ENCODE assay signal across 29 cellular contexts in the genomic region with DNA sequence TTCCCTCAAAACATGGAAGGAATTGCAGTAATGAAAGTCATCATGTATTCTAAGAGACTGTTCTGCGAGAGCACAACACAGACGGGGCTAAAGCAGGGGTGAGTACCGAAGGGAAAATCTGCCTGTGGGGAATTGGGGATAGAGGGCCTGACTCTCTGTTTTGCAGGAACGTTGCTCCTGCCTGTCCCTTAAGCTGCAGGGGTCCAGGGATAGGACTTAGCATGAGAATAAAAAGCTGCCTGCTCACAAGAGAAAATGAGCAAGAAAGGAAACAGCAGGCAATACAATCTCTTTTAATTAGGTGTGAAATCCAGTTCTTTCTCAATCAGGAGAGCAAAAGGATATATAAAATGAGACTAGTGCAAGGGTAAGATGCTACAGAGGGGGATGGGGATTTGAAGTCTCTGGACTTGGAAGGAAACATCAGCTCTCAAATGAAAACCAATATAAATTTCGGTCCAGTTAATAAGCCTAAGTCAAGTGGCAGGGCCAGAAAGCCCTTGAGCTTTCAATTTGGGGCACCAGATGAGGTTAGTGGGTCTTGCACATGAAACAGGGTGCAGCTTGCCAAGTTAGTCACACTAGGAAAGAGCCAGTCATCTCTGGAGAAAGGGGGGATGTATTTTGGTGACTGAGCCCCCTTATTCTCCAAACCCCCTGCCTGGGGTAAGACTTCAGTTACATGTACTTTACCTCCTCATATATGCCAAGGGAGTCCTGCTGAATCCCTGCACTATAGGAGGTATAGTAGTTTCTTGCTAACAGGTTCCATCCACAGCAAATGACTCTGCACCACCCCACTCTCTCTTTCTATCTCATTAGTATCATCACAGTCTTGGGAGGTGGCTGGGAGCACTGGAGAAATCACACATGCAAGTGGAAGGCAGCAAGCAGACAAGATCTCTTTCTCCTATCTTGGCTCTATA.
DNase-seq lines count a peak whose midpoint lies in the region; ATAC-seq, FAIRE-seq and TF ChIP-seq lines count a peak whose summit lies in the region.
"Had no signal": no experiment of that assay in that cellular context is flagged by ENCODE, and none has a peak within 500 bp of the region (broad histone marks: within the 10 kb centered on the region; RNA-seq: fewer than 3 reads in every experiment).

No MANE protein-coding gene starts in this region.

- H2BK5ac ChIP-seq in neuronal stem cell (ENCODE audit: low read length): no peak overlapping the region

- no peak overlapping the region for H3K9ac ChIP-seq in HUES48 (ENCODE audit: low read depth, low read length)
- H3K9ac ChIP-seq in neuronal stem cell (ENCODE audit: low read depth, low read length, poor library complexity): no peak overlapping the region

- H3K4me3 Mint-ChIP-seq in glutamatergic neuron (ENCODE audit: unreplicated experiment): no peak overlapping the region
- H3K4me3 Mint-ChIP-seq: CD14-positive monocyte; central memory CD8-positive, alpha-beta T cell; dendritic cell treated with granulocyte-macrophage colony-stimulating factor and Interleukin-4, amounts not matched to agents 40 ng/mL and 50 ng/mL, for 4 days; IgD-negative memory B cell; nephron had no signal

- no peak overlapping the region for H3K4me2 ChIP-seq in neuronal stem cell (ENCODE audit: insufficient read depth, low read length, poor library complexity, severe bottlenecking)

- peak overlapping the region; percentile 1; the same call in 1 of the 2 replicates for H3K4me3 ChIP-seq in HUES48 (ENCODE audit: low read depth, low read length)
- no peak overlapping the region for H3K4me3 ChIP-seq in neuronal stem cell (ENCODE audit: low read length in 2 of 2)
- H3K4me3 ChIP-seq in right cardiac atrium (ENCODE audit: low read length): no peak overlapping the region
- H3K4me3 ChIP-seq: gastrocnemius medialis, lower lobe of right lung, mucosa of descending colon, pancreas, right atrium auricular region, SJSA1, spleen had no signal

- H3K36me3 ChIP-seq in HUES48 (ENCODE audit: control insufficient read depth, insufficient read depth, low read length) (no peaks in the 10 kb centered on the region), neuronal stem cell (replicated peaks in 1 of 2; ENCODE audit: control insufficient read depth in 2 of 2, insufficient read depth in 2 of 2, low read length in 2 of 2) (peaks cover 0 to 5% of the 10 kb centered on the region in 2 donors)

- no peak overlapping the region for H4K8ac ChIP-seq in neuronal stem cell (ENCODE audit: low read depth, low read length)

- peak overlapping the region; percentile 11 for H2BK120ac ChIP-seq in neuronal stem cell (ENCODE audit: low read depth, low read length)

- H3K4me1 ChIP-seq in HUES48 (ENCODE audit: control insufficient read depth, insufficient read depth, low read length): peaks cover 45% of the 10 kb centered on the region
- H3K4me1 ChIP-seq in neuronal stem cell (ENCODE audit: control insufficient read depth in 2 of 2, insufficient read depth in 1 of 2, low read depth in 1 of 2, low read length in 2 of 2): peaks cover 9 to 17% of the 10 kb centered on the region in 2 donors
- peaks cover 3% of the 10 kb centered on the region for H3K4me1 ChIP-seq in right cardiac atrium (ENCODE audit: control insufficient read depth, insufficient read depth, low read length)
- H3K4me1 ChIP-seq: lower lobe of right lung, SJSA1, spleen had no signal

- ATAC-seq in GM19395 (IDR thresholded peaks at IDR 0.05; ENCODE audit: unreplicated experiment): peak; percentile 74
- no peak for ATAC-seq in right cardiac atrium
- ATAC-seq: gastrocnemius medialis, lower lobe of right lung, mucosa of descending colon, pancreas had no signal

- H4K91ac ChIP-seq in neuronal stem cell (ENCODE audit: low read depth, low read length, poor library complexity): no peak overlapping the region

- peak overlapping the region; percentile 15 for H2AFZ ChIP-seq in neuronal stem cell (ENCODE audit: low read length)

- H3K27me3 ChIP-seq in HUES48 (ENCODE audit: control insufficient read depth, insufficient read depth, low read length): no peaks in the 10 kb centered on the region
- H3K27me3 ChIP-seq in neuronal stem cell (ENCODE audit: control insufficient read depth in 3 of 3, insufficient read depth in 3 of 3, low read depth in 1 of 3, low read length in 3 of 3): no peaks in the 10 kb centered on the region
- H3K27me3 ChIP-seq in right cardiac atrium (ENCODE audit: control insufficient read depth, insufficient read depth): no peaks in the 10 kb centered on the region
- H3K27me3 ChIP-seq: gastrocnemius medialis, pancreas, right atrium auricular region, SJSA1, spleen had no signal

- H3K23ac ChIP-seq in neuronal stem cell (ENCODE audit: low read depth, low read length, poor library complexity): no peak overlapping the region

- H3K27me3 Mint-ChIP-seq in glutamatergic neuron (ENCODE audit: unreplicated experiment): no peaks in the 10 kb centered on the region
- H3K27me3 Mint-ChIP-seq: central memory CD8-positive, alpha-beta T cell; dendritic cell treated with granulocyte-macrophage colony-stimulating factor and Interleukin-4, amounts not matched to agents 40 ng/mL and 50 ng/mL, for 4 days; IgD-negative memory B cell had no signal

- H2AK5ac ChIP-seq in neuronal stem cell (ENCODE audit: low read depth, low read length): no peak overlapping the region

- no peak overlapping the region for H2BK12ac ChIP-seq in neuronal stem cell (ENCODE audit: low read length)

- peak; percentile 12 for DNase-seq in glutamatergic neuron
- peak; percentile 36 for DNase-seq in neuronal stem cell (ENCODE audit: low spot score)
- no peak for DNase-seq in H54 (ENCODE audit: insufficient read length, low spot score)
- DNase-seq in right cardiac atrium: no peak
- DNase-seq in NCI-H187 treated with DMSO at 0.1 percent for 48 hours (lab: John Stamatoyannopoulos, UW): no peak
- DNase-seq: activated CD4-positive, alpha-beta T cell treated with anti-CD3 and anti-CD28 coated beads, Interleukin-2, amount 50 U/mL, for 48 hours; activated CD4-positive, CD25-positive, alpha-beta regulatory T cell; activated effector memory CD4-positive, alpha-beta T cell treated with anti-CD3 and anti-CD28 coated beads, Interleukin-2, amount 50 U/mL, for 16 hours; gastrocnemius medialis; hypothalamus; lower lobe of right lung; mucosa of descending colon; NCI-H1048; NCI-H187; NCI-H526 treated with DMSO at 0.1 percent for 48 hours; pancreas; RPMI8226; spleen; substantia nigra had no signal

- WGBS in neuronal stem cell (ENCODE audit: extremely low coverage in 2 of 2, insufficient read length in 2 of 2, insufficient replicate concordance in 1 of 2), 2 donors: no CpG with 5 or more reads among the region's 5 CpGs
- WGBS in right cardiac atrium: 60% methylated on average over 5 of the region's 5 CpGs

- no peak overlapping the region for H3K18ac ChIP-seq in neuronal stem cell (ENCODE audit: low read length)

- no peak overlapping the region for H2BK15ac ChIP-seq in neuronal stem cell (ENCODE audit: low read length)

- no peak overlapping the region for H3K14ac ChIP-seq in neuronal stem cell (ENCODE audit: low read length)

- H3K9me3 Mint-ChIP-seq in glutamatergic neuron (ENCODE audit: unreplicated experiment): peaks cover 1% of the 10 kb centered on the region
- H3K9me3 Mint-ChIP-seq: central memory CD8-positive, alpha-beta T cell; IgD-negative memory B cell; nephron had no signal

- TF ChIP-seq CTCF in glutamatergic neuron (IDR thresholded peaks at IDR 0.05; ENCODE audit: partially characterized antibody, unreplicated experiment): no peak

- H3K27ac ChIP-seq in HUES48 (ENCODE audit: low read depth, low read length) (peak overlapping the region; percentile 72), neuronal stem cell (replicated peaks; ENCODE audit: low read length) (peak overlapping the region; percentile 28), right cardiac atrium (ENCODE audit: low read length) (no peak overlapping the region)
- H3K27ac ChIP-seq: lower lobe of right lung, pancreas, right atrium auricular region, SJSA1, spleen had no signal

- FAIRE-seq in H54 (lab: Jason Lieb, UNC): no peak
- FAIRE-seq: D721Med, pancreas had no signal

- no peak for TF ChIP-seq POLR2A in H54 (IDR thresholded peaks at IDR 0.05; ENCODE audit: low read depth, low read length)

- H3K4ac ChIP-seq in neuronal stem cell (ENCODE audit: low read length): no peak overlapping the region

- no peaks in the 10 kb centered on the region for H3K79me1 ChIP-seq in neuronal stem cell (ENCODE audit: low read depth, low read length)

- peaks cover 4% of the 10 kb centered on the region for H3K4me1 Mint-ChIP-seq in glutamatergic neuron (ENCODE audit: low read depth, unreplicated experiment)
- H3K4me1 Mint-ChIP-seq: CD14-positive monocyte; central memory CD8-positive, alpha-beta T cell had no signal

- intact Hi-C loops in right cardiac atrium (cut with DNase I): no loop called here

- H3K9me3 ChIP-seq in HUES48 (ENCODE audit: control insufficient read depth, insufficient read depth, low read length) (no peaks in the 10 kb centered on the region), neuronal stem cell (replicated peaks in 1 of 2; ENCODE audit: control insufficient read depth in 2 of 2, insufficient read depth in 1 of 2, low read depth in 1 of 2, low read length in 2 of 2) (peaks cover 0 to 4% of the 10 kb centered on the region in 2 donors), right cardiac atrium (ENCODE audit: control insufficient read depth, low read length) (no peaks in the 10 kb centered on the region)
- H3K9me3 ChIP-seq: gastrocnemius medialis, lower lobe of right lung, mucosa of descending colon, pancreas, right atrium auricular region, SJSA1 had no signal

- H3K36me3 Mint-ChIP-seq in glutamatergic neuron (ENCODE audit: unreplicated experiment): no peaks in the 10 kb centered on the region

- no peak overlapping the region for H3K27ac Mint-ChIP-seq in glutamatergic neuron (ENCODE audit: unreplicated experiment)
- H3K27ac Mint-ChIP-seq: CD14-positive monocyte; dendritic cell treated with granulocyte-macrophage colony-stimulating factor and Interleukin-4, amounts not matched to agents 40 ng/mL and 50 ng/mL, for 4 days; IgD-negative memory B cell; nephron had no signal

Comparison
In these comparisons a context has a peak if more than half of its experiments do, and no peak if none do; other contexts are left out.
1. DNase-seq: peak in glutamatergic neuron (single experiment) and neuronal stem cell (single experiment); none in H54 (single experiment), right cardiac atrium (0 of 3) and NCI-H187 treated with DMSO at 0.1 percent for 48 hours (single experiment).